ENCODE assay signal across 8 cellular contexts in genomic region chr13:99151516-99151915, GRCh38. TPM values are rescaled to one million over a fixed set of nuclear protein-coding genes. Genes with fewer than 3 reads are reported as not detected.
DNase-seq lines count a peak whose midpoint lies in the region; ATAC-seq and TF ChIP-seq lines count a peak whose summit lies in the region.

No MANE protein-coding gene starts in this region.

- 70% methylated on average over 4 of the region's 4 CpGs for WGBS in mammary epithelial cell (ENCODE audit: low coverage, missing lambda C conversion rate)

- DNase-seq in BJ (ENCODE audit: low read depth) (peak; percentile 47), mammary epithelial cell (peak; percentile 92), NCI-H2171 treated with DMSO at 0.1 percent for 48 hours (lab: John Stamatoyannopoulos, UW) (no peak), colonic mucosa (no peak), SK-N-DZ (ENCODE audit: low spot score) (no peak)
- DNase-seq in NK-92 treated with Interleukin-12 subunit alpha and Interleukin-12 subunit beta, amount 100 ng/mL, for 24 hours (lab: John Stamatoyannopoulos, UW), result no peak

- peak overlapping the region; percentile 82 for H3K4me2 ChIP-seq in mammary epithelial cell (ENCODE audit: insufficient read depth, low read depth, low read length)

- H3K27me3 ChIP-seq in BJ (ENCODE audit: control insufficient read depth, insufficient read depth, low read length) (no peaks in the 10 kb centered on the region), mammary epithelial cell (ENCODE audit: insufficient read depth, low read length) (no peaks in the 10 kb centered on the region), colonic mucosa (peaks cover 4% of the 10 kb centered on the region)

- H3K4me1 ChIP-seq in mammary epithelial cell (ENCODE audit: insufficient read depth, low read length) (peaks cover 20% of the 10 kb centered on the region), colonic mucosa (no peaks in the 10 kb centered on the region)

- H3K9me3 ChIP-seq in mammary epithelial cell (replicated peaks; ENCODE audit: insufficient read depth, low read length), result no peaks in the 10 kb centered on the region
- no peaks in the 10 kb centered on the region for H3K9me3 ChIP-seq in colonic mucosa

- peak; percentile 98 for ATAC-seq in GM19463 (IDR thresholded peaks at IDR 0.05; ENCODE audit: unreplicated experiment)
- ATAC-seq in HG03460 (IDR thresholded peaks at IDR 0.05; ENCODE audit: unreplicated experiment), result peak; percentile 82

- TF ChIP-seq CTCF in BJ (IDR thresholded peaks at IDR 0.05; ENCODE audit: insufficient read depth, low read depth, low read length) (no peak), mammary epithelial cell (conservative IDR thresholded peaks at IDR 0.05 in 1 of 2, IDR thresholded peaks at IDR 0.05 in 1 of 2; ENCODE audit: extremely low read depth in 1 of 2, insufficient read depth in 1 of 2, low read depth in 1 of 2, low read length in 2 of 2) (no peak), colonic mucosa (IDR thresholded peaks at IDR 0.05) (no peak)

- peak overlapping the region; percentile 96 for H3K27ac ChIP-seq in mammary epithelial cell (ENCODE audit: insufficient read depth, low read depth, low read length)
- no peak overlapping the region for H3K27ac ChIP-seq in colonic mucosa

- CTCF ChIA-PET in BJ (lab: Yijun Ruan, JAX) (interaction anchor here (1.0 to 1.9 kb wide), 2 partner anchors 9 to 25 kb away, joined by 3 to 6 read pairs; no protein-coding TSS in a partner anchor), mammary epithelial cell (lab: Charles Lee; ENCODE audit: low non-redundant PET) (interaction anchor here (0.6 kb wide), 1 partner anchor 1009 kb away, joined by 3 read pairs; no protein-coding TSS in a partner anchor)

- intact Hi-C loops in mammary epithelial cell (cut with micrococcal nuclease), result loop anchor here (2.0 to 5.0 kb wide), 2 partner anchors 65 to 84 kb away; no protein-coding TSS in a partner anchor
- intact Hi-C loops in colonic mucosa (cut with DNase I), result no loop called here

- H3K79me2 ChIP-seq in mammary epithelial cell (ENCODE audit: insufficient read depth, low read length), result no peaks in the 10 kb centered on the region

- H3K36me3 ChIP-seq in BJ (ENCODE audit: control insufficient read depth, insufficient read depth, low read length) (no peaks in the 10 kb centered on the region), mammary epithelial cell (ENCODE audit: insufficient read depth, low read length) (no peaks in the 10 kb centered on the region), colonic mucosa (no peaks in the 10 kb centered on the region)

- in situ Hi-C loops in mammary epithelial cell (cut with MboI; ENCODE audit: low sequenced_read_pairs in 2 of 2), result no loop called here

- peak overlapping the region; percentile 57 for H3K9ac ChIP-seq in mammary epithelial cell (ENCODE audit: insufficient read depth, low read length)
- H3K9ac ChIP-seq in colonic mucosa (ENCODE audit: low read depth in 2 of 2, low read length in 2 of 2), result no peak overlapping the region

- BruUV-seq in mammary epithelial cell (replicated peaks; lab: Mats Ljungman, UMichigan), result no TSS peak

- H3K4me3 ChIP-seq in BJ (ENCODE audit: low read depth, low read length) (no peak overlapping the region), mammary epithelial cell (replicated peaks in 1 of 3; ENCODE audit: insufficient read depth in 1 of 3, low read depth in 2 of 3, low read length in 3 of 3) (peak overlapping the region in 2 of 3 experiments; percentile 6 to 24), colonic mucosa (no peak overlapping the region)

- H4K20me1 ChIP-seq in mammary epithelial cell (ENCODE audit: insufficient read depth, low read length), result no peaks in the 10 kb centered on the region

- POLR2A ChIA-PET in BJ (lab: Charles Lee), result no interaction called here

- dilution Hi-C loops in mammary epithelial cell (cut with HindIII; ENCODE audit: low sequenced_read_pairs), result loop anchor here (5.0 kb wide), 2 partner anchors 46 to 59 kb away; no protein-coding TSS in a partner anchor

- H2AFZ ChIP-seq in mammary epithelial cell (ENCODE audit: low read depth, low read length), result peak overlapping the region; percentile 38

RNA-seq across cellular contexts. Expression of gene UBAC2, which starts 49.1 kb away (rescaled TPM):
- polyA plus RNA-seq in BJ (2011; rRNA removed) (84.7 and 87.8 TPM in 2 replicates), mammary epithelial cell (58.2 TPM)
- 24.3 and 29.0 TPM in 2 replicates for polyA minus RNA-seq in BJ (2011; rRNA and poly(A)+ RNA removed)
- total RNA-seq in mammary epithelial cell (10 to 100 TPM; 48.2 to 57.7 TPM), colonic mucosa (10 to 100 TPM; 67.6 to 88.4 TPM)
- polyA minus RNA-seq in mammary epithelial cell, result 47.9 TPM
- 74.0 and 78.5 TPM in 2 replicates for polyA plus RNA-seq in SK-N-DZ (2014; cell fraction: cytosol; rRNA removed)
- polyA plus RNA-seq in SK-N-DZ (2014; cell fraction: nucleus; rRNA removed), result 30.1 and 32.7 TPM in 2 replicates

Comparison
In these comparisons a context has a peak if more than half of its experiments do, and no peak if none do; other contexts are left out.
1. DNase-seq: peak in BJ (single experiment) and mammary epithelial cell (single experiment); none in NCI-H2171 treated with DMSO at 0.1 percent for 48 hours (single experiment), colonic mucosa (single experiment), NK-92 treated with Interleukin-12 subunit alpha and Interleukin-12 subunit beta, amount 100 ng/mL, for 24 hours (single experiment) and SK-N-DZ (single experiment).
2. H3K4me3 ChIP-seq: peak in mammary epithelial cell (2 of 3); none in BJ (single experiment) and colonic mucosa (single experiment).